In genomic region chr18:44789704-44790103, GRCh38 we compare ENCODE assay signal across 12 cellular contexts.
A peak's percentile ranks its signal among the peaks of the same experiment; 100 is the strongest.
DNase-seq lines count a peak whose midpoint lies in the region; ATAC-seq and TF ChIP-seq lines count a peak whose summit lies in the region.
"Had no signal": no experiment of that assay in that cellular context is flagged by ENCODE, and none has a peak within 500 bp of the region (broad histone marks: within the 10 kb centered on the region; RNA-seq: fewer than 3 reads in every experiment).

No MANE protein-coding gene starts in this region.

- peak; percentile 25 for DNase-seq in Daoy (ENCODE audit: low read depth)
- peak; percentile 76 for DNase-seq in astrocyte of the hippocampus (ENCODE audit: low read depth, low spot score)
- DNase-seq in left ventricle myocardium inferior = no peak
- DNase-seq in progenitor cell of endocrine pancreas (ENCODE audit: low spot score, unreplicated experiment) = no peak
- DNase-seq in NCI-H1417 treated with DMSO at 0.1 percent for 48 hours (lab: John Stamatoyannopoulos, UW) = no peak
- DNase-seq in NCI-H128 (lab: John Stamatoyannopoulos, UW; ENCODE audit: unreplicated experiment) = no peak
- no peak for DNase-seq in effector CD4-positive, alpha-beta T cell
- DNase-seq: activated effector memory CD4-positive, alpha-beta T cell treated with Interleukin-2 at 50 U/mL for 16 hours; CD8-positive, alpha-beta T cell; NCI-H524; retina had no signal

- intact Hi-C loops in left ventricle myocardium inferior (cut with micrococcal nuclease) = no loop called here

- H3K27ac ChIP-seq in left ventricle myocardium inferior (replicated peaks) = peak overlapping the region; percentile 76

- H3K4me1 ChIP-seq in left ventricle myocardium inferior = peaks cover 57% of the 10 kb centered on the region

- no peaks in the 10 kb centered on the region for H3K27me3 ChIP-seq in left ventricle myocardium inferior (ENCODE audit: low read depth)

- no peak for ATAC-seq in GM21367 (IDR thresholded peaks at IDR 0.05; ENCODE audit: unreplicated experiment)
- ATAC-seq: CD8-positive, alpha-beta T cell had no signal

- H3K27me3 Mint-ChIP-seq in progenitor cell of endocrine pancreas = no peaks in the 10 kb centered on the region

- no peaks in the 10 kb centered on the region for H3K9me3 Mint-ChIP-seq in progenitor cell of endocrine pancreas (ENCODE audit: low read depth)
- H3K9me3 Mint-ChIP-seq: CD8-positive, alpha-beta T cell had no signal

- TF ChIP-seq CTCF in left ventricle myocardium inferior (IDR thresholded peaks at IDR 0.05; ENCODE audit: borderline replicate concordance) (no peak), progenitor cell of endocrine pancreas (IDR thresholded peaks at IDR 0.05; ENCODE audit: unreplicated experiment) (no peak)

- H3K4me1 Mint-ChIP-seq in progenitor cell of endocrine pancreas (ENCODE audit: low read depth) = peaks cover 43% of the 10 kb centered on the region

- H3K9me3 ChIP-seq in left ventricle myocardium inferior (replicated peaks) = no peaks in the 10 kb centered on the region

- peak overlapping the region; percentile 44 for H3K4me3 Mint-ChIP-seq in progenitor cell of endocrine pancreas (ENCODE audit: low read depth)
- H3K4me3 Mint-ChIP-seq: CD8-positive, alpha-beta T cell had no signal

- peak overlapping the region; percentile 5 for H3K4me3 ChIP-seq in left ventricle myocardium inferior

- no peaks in the 10 kb centered on the region for H3K36me3 Mint-ChIP-seq in progenitor cell of endocrine pancreas (ENCODE audit: insufficient read depth)
- H3K36me3 Mint-ChIP-seq: CD8-positive, alpha-beta T cell had no signal

- no peaks in the 10 kb centered on the region for H3K36me3 ChIP-seq in left ventricle myocardium inferior

- H3K27ac Mint-ChIP-seq in progenitor cell of endocrine pancreas = peak overlapping the region; percentile 84
- H3K27ac Mint-ChIP-seq: CD8-positive, alpha-beta T cell had no signal

Comparison
In these comparisons a context has a peak if more than half of its experiments do, and no peak if none do; other contexts are left out.
1. DNase-seq: peak in Daoy (single experiment) and astrocyte of the hippocampus (single experiment); none in left ventricle myocardium inferior (single experiment), progenitor cell of endocrine pancreas (single experiment), NCI-H1417 treated with DMSO at 0.1 percent for 48 hours (single experiment), NCI-H128 (single experiment) and effector CD4-positive, alpha-beta T cell (single experiment).